Comparison of ENCODE assay signal across 1 cellular context in the genomic region with DNA sequence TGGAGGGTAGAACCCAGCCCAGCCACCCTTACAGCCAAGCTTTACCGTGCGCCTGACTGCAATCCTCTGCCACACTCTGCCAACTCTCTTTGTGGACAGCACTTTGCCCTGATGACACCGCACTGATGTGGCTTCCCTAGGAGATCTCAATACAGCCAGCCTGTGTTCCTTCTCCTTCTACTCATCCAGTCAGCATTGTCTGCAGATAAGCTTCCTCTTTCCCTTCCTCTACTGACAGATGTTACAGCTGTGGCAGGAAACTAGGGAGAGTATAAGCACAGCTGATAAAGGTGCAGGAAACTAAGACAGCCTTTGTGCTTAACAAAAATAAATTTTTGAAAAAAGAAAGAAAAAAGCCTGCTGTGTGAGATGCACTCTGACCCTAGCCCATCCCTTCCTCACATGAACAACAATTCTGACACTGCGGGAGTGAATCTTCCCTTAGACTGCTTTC.
A peak's percentile ranks its signal among the peaks of the same experiment; 100 is the strongest.
TF ChIP-seq lines count a peak whose summit lies in the region.

No MANE protein-coding gene starts in this region.

TF ChIP-seq in K562, 482 proteins besides CTCF, POLR2A, EP300 and RAD21 (continued from another document and continues in another):
- TF ChIP-seq POLR2AphosphoS5 (IDR thresholded peaks at IDR 0.05; ENCODE audit: control insufficient read depth, insufficient read depth, low read depth, low read length) (peak; percentile 77), ESRRB (CRISPR knock-in tag; IDR thresholded peaks at IDR 0.05; ENCODE audit: borderline replicate concordance) (no peak), NCOA1 (IDR thresholded peaks at IDR 0.05; ENCODE audit: low read depth) (peak; percentile 19; the same call in 1 of the 2 replicates), CXXC5 (CRISPR knock-in tag; IDR thresholded peaks at IDR 0.05) (no peak), SMC3 (conservative IDR thresholded peaks at IDR 0.05; ENCODE audit: insufficient read depth, low read depth, low read length) (no peak), RCOR1 (IDR thresholded peaks at IDR 0.05; ENCODE audit: borderline replicate concordance in 1 of 2, low read depth in 2 of 2, low read length in 2 of 2) (peak in 1 of 2 experiments; percentile 68; a peak in 1 of 4 replicates), NR2C1 (IDR thresholded peaks at IDR 0.05) (peak; percentile 67; the same call in 1 of the 2 replicates), NR2C1 (tag; IDR thresholded peaks at IDR 0.05) (peak; percentile 57), ZNF3 (CRISPR knock-in tag; IDR thresholded peaks at IDR 0.05) (no peak), BCOR (IDR thresholded peaks at IDR 0.05) (no peak), XRCC5 (IDR thresholded peaks at IDR 0.05; ENCODE audit: low read depth, low read length) (no peak), DPF2 (IDR thresholded peaks at IDR 0.05) (peak; percentile 83), SMARCA4 (IDR thresholded peaks at IDR 0.05) (peak; percentile 83), ZNF57 (CRISPR knock-in tag; IDR thresholded peaks at IDR 0.05) (no peak), PML (IDR thresholded peaks at IDR 0.05; ENCODE audit: low read length) (peak; percentile 64; the same call in 1 of the 2 replicates), MAFG (tag; conservative IDR thresholded peaks at IDR 0.05) (peak; percentile 41; the same call in 1 of the 2 replicates), ETV5 (CRISPR knock-in tag; IDR thresholded peaks at IDR 0.05; ENCODE audit: low read depth) (peak; percentile 66; the same call in 1 of the 2 replicates), ZNF184 (CRISPR knock-in tag; IDR thresholded peaks at IDR 0.05) (no peak), HNRNPK (IDR thresholded peaks at IDR 0.05; ENCODE audit: low read depth, low read length, poor library complexity, severe bottlenecking) (no peak), NCOR1 (IDR thresholded peaks at IDR 0.05) (peak; percentile 73), HDGF (IDR thresholded peaks at IDR 0.05) (no peak), FOXK2 (conservative IDR thresholded peaks at IDR 0.05 in 1 of 2, IDR thresholded peaks at IDR 0.05 in 1 of 2; ENCODE audit: low read depth in 2 of 2) (peak; percentile 52 to 66; a peak in 2 of 4 replicates), KAT2B (IDR thresholded peaks at IDR 0.05; ENCODE audit: low read depth, low read length) (no peak), CBFA2T2 (conservative IDR thresholded peaks at IDR 0.05) (peak; percentile 84), NBN (IDR thresholded peaks at IDR 0.05; ENCODE audit: low read depth) (no peak), NR3C1 (CRISPR knock-in tag; IDR thresholded peaks at IDR 0.05) (no peak), SETDB1 (IDR thresholded peaks at IDR 0.05; ENCODE audit: low read length) (no peak), CREBBP (IDR thresholded peaks at IDR 0.05; ENCODE audit: low read depth, low read length) (no peak), CTBP1 (IDR thresholded peaks at IDR 0.05; ENCODE audit: borderline replicate concordance) (peak; percentile 62; the same call in 1 of the 2 replicates), ZNF134 (CRISPR knock-in tag; conservative IDR thresholded peaks at IDR 0.05) (no peak), SMAD4 (CRISPR knock-in tag; conservative IDR thresholded peaks at IDR 0.05) (0 out of 2 replicates have a peak, but pooled peaks have one; percentile 42), CREB1 (IDR thresholded peaks at IDR 0.05) (no peak), CREB1 (CRISPR knock-in tag; IDR thresholded peaks at IDR 0.05) (no peak), JUNB (CRISPR knock-in tag; conservative IDR thresholded peaks at IDR 0.05) (no peak), MEIS2 (IDR thresholded peaks at IDR 0.05; ENCODE audit: partially characterized antibody) (peak; percentile 86), PPARD (CRISPR knock-in tag; IDR thresholded peaks at IDR 0.05) (no peak)
- TF ChIP-seq, protein P1, sequence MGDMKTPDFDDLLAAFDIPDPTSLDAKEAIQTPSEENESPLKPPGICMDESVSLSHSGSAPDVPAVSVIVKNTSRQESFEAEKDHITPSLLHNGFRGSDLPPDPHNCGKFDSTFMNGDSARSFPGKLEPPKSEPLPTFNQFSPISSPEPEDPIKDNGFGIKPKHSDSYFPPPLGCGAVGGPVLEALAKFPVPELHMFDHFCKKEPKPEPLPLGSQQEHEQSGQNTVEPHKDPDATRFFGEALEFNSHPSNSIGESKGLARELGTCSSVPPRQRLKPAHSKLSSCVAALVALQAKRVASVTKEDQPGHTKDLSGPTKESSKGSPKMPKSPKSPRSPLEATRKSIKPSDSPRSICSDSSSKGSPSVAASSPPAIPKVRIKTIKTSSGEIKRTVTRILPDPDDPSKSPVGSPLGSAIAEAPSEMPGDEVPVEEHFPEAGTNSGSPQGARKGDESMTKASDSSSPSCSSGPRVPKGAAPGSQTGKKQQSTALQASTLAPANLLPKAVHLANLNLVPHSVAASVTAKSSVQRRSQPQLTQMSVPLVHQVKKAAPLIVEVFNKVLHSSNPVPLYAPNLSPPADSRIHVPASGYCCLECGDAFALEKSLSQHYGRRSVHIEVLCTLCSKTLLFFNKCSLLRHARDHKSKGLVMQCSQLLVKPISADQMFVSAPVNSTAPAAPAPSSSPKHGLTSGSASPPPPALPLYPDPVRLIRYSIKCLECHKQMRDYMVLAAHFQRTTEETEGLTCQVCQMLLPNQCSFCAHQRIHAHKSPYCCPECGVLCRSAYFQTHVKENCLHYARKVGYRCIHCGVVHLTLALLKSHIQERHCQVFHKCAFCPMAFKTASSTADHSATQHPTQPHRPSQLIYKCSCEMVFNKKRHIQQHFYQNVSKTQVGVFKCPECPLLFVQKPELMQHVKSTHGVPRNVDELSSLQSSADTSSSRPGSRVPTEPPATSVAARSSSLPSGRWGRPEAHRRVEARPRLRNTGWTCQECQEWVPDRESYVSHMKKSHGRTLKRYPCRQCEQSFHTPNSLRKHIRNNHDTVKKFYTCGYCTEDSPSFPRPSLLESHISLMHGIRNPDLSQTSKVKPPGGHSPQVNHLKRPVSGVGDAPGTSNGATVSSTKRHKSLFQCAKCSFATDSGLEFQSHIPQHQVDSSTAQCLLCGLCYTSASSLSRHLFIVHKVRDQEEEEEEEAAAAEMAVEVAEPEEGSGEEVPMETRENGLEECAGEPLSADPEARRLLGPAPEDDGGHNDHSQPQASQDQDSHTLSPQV (IDR thresholded peaks at IDR 0.05): 0 out of 2 replicates have a peak, but pooled peaks have one; percentile 20
- TF ChIP-seq, protein P2, sequence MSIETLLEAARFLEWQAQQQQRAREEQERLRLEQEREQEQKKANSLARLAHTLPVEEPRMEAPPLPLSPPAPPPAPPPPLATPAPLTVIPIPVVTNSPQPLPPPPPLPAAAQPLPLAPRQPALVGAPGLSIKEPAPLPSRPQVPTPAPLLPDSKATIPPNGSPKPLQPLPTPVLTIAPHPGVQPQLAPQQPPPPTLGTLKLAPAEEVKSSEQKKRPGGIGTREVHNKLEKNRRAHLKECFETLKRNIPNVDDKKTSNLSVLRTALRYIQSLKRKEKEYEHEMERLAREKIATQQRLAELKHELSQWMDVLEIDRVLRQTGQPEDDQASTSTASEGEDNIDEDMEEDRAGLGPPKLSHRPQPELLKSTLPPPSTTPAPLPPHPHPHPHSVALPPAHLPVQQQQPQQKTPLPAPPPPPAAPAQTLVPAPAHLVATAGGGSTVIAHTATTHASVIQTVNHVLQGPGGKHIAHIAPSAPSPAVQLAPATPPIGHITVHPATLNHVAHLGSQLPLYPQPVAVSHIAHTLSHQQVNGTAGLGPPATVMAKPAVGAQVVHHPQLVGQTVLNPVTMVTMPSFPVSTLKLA (conservative IDR thresholded peaks at IDR 0.05): peak; percentile 35 to 45; a peak in 1 of 4 replicates
- TF ChIP-seq, protein P3, sequence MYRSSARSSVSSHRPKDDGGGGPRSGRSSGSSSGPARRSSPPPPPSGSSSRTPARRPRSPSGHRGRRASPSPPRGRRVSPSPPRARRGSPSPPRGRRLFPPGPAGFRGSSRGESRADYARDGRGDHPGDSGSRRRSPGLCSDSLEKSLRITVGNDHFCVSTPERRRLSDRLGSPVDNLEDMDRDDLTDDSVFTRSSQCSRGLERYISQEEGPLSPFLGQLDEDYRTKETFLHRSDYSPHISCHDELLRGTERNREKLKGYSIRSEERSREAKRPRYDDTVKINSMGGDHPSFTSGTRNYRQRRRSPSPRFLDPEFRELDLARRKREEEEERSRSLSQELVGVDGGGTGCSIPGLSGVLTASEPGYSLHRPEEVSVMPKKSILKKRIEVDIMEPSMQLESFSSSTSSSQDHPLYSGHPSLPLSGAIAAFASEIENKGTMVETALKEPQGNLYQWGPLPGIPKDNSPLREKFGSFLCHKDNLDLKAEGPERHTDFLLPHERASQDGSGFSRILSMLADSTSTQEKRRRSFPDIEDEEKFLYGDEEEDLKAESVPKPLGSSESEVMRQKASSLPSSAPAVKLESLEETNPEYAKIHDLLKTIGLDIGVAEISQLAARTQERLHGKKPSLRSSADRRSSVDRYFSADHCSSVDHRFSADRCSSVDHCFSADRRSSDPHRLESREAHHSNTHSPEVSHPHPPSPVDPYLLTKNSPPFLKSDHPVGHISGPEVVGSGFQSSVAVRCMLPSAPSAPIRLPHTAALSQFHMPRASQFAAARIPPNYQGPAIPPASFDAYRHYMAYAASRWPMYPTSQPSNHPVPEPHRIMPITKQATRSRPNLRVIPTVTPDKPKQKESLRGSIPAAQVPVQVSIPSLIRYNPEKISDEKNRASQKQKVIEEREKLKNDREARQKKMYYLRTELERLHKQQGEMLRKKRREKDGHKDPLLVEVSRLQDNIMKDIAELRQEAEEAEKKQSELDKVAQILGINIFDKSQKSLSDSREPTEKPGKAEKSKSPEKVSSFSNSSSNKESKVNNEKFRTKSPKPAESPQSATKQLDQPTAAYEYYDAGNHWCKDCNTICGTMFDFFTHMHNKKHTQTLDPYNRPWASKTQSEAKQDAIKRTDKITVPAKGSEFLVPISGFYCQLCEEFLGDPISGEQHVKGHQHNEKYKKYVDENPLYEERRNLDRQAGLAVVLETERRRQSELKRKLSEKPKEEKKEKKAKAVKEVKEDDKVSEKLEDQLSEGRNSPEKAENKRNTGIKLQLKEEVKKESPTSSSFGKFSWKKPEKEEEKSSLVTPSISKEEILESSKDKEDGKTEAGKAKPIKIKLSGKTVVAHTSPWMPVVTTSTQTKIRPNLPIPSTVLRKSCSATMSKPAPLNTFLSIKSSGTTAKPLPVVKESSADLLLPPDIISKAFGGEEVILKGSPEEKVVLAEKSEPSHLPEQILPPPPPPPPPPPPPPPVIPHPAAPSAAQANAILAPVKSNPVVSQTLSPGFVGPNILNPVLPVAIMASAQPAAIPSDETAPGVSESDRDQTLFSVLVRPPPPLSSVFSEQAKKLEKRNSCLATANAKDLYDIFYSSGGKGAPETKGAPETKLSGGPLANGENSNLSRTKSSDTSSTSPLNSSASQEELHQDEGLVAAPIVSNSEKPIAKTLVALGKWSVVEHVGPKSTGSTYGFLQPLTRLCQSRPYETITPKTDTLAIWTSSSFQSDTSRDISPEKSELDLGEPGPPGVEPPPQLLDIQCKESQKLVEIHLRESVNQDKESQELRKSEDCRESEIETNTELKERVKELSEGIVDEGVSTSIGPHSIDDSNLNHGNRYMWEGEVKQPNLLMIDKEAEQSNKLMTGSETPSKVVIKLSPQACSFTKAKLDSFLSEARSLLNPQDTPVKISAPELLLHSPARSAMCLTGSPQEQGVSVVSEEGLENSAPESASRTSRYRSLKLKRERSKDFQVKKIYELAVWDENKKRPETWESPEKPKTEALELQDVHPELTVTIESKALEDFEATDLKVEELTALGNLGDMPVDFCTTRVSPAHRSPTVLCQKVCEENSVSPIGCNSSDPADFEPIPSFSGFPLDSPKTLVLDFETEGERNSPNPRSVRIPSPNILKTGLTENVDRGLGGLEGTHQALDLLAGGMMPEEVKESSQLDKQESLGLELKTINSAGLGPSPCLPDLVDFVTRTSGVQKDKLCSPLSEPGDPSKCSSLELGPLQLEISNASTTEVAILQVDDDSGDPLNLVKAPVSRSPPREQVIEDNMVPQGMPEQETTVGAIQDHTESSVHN (IDR thresholded peaks at IDR 0.05; ENCODE audit: borderline replicate concordance in 1 of 2, low read depth in 1 of 2): peak in 1 of 2 experiments; percentile 70; a peak in 1 of 4 replicates
- TF ChIP-seq, protein P4, sequence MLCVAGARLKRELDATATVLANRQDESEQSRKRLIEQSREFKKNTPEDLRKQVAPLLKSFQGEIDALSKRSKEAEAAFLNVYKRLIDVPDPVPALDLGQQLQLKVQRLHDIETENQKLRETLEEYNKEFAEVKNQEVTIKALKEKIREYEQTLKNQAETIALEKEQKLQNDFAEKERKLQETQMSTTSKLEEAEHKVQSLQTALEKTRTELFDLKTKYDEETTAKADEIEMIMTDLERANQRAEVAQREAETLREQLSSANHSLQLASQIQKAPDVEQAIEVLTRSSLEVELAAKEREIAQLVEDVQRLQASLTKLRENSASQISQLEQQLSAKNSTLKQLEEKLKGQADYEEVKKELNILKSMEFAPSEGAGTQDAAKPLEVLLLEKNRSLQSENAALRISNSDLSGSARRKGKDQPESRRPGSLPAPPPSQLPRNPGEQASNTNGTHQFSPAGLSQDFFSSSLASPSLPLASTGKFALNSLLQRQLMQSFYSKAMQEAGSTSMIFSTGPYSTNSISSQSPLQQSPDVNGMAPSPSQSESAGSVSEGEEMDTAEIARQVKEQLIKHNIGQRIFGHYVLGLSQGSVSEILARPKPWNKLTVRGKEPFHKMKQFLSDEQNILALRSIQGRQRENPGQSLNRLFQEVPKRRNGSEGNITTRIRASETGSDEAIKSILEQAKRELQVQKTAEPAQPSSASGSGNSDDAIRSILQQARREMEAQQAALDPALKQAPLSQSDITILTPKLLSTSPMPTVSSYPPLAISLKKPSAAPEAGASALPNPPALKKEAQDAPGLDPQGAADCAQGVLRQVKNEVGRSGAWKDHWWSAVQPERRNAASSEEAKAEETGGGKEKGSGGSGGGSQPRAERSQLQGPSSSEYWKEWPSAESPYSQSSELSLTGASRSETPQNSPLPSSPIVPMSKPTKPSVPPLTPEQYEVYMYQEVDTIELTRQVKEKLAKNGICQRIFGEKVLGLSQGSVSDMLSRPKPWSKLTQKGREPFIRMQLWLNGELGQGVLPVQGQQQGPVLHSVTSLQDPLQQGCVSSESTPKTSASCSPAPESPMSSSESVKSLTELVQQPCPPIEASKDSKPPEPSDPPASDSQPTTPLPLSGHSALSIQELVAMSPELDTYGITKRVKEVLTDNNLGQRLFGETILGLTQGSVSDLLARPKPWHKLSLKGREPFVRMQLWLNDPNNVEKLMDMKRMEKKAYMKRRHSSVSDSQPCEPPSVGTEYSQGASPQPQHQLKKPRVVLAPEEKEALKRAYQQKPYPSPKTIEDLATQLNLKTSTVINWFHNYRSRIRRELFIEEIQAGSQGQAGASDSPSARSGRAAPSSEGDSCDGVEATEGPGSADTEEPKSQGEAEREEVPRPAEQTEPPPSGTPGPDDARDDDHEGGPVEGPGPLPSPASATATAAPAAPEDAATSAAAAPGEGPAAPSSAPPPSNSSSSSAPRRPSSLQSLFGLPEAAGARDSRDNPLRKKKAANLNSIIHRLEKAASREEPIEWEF (CRISPR knock-in tag; IDR thresholded peaks at IDR 0.05): no peak
- TF ChIP-seq, protein P5, sequence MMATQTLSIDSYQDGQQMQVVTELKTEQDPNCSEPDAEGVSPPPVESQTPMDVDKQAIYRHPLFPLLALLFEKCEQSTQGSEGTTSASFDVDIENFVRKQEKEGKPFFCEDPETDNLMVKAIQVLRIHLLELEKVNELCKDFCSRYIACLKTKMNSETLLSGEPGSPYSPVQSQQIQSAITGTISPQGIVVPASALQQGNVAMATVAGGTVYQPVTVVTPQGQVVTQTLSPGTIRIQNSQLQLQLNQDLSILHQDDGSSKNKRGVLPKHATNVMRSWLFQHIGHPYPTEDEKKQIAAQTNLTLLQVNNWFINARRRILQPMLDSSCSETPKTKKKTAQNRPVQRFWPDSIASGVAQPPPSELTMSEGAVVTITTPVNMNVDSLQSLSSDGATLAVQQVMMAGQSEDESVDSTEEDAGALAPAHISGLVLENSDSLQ (IDR thresholded peaks at IDR 0.05): peak; percentile 37; the same call in 1 of the 2 replicates
